In the genomic region with DNA sequence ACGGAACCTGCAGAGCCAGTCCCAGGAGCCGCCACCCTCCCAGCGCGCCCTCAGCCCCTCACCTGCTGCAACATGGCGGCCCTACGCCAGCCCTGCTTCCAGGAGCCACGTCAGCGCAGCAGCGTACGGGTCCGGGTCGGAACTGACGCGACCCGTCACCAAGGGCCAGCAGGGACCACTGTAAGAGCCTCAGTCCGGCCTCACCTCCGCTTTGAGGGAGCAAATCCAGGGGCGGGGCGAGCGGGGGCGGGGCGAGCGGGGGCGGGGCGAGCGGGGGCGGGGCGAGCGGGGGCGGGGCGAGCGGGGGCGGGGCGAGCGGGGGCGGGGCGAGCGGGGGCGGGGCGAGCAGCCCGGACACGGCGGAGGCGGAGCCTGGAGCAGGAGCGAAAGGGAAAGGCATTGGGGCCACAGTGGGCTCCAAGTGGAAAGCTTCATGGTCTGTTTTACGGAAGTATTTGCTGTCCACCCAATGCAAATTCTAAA, we compare ENCODE assay signal across 8 cellular contexts. TPM values are rescaled to one million over a fixed set of nuclear protein-coding genes. Genes with fewer than 3 reads are reported as not detected.
DNase-seq lines count a peak whose midpoint lies in the region; ATAC-seq and TF ChIP-seq lines count a peak whose summit lies in the region.
"Not testable (repeated sequence)": the region's sequence is repeated elsewhere in the genome, so short reads cannot be mapped to it uniquely, and the experiment has no call there.

Gene TVP23C (minus strand): TSS at position 109 of the 483 bp plus-strand sequence. CDS start 35 bp downstream, at position 74.

- not testable (repeated sequence) for BruUV-seq in Calu3 (replicated peaks; lab: Mats Ljungman, UMichigan)

- H3K27ac Mint-ChIP-seq in Calu3 (ENCODE audit: unreplicated experiment), result peak within 1 kb of the TSS; percentile 92
- H3K27ac Mint-ChIP-seq in activated T-helper 1 cell treated with anti-CD3 and anti-CD28 coated beads, Interleukin-12 subunit alpha, Interleukin-12 subunit beta, Interleukin-2, Interleukin-4 antibody, amounts not matched to agents 30 ng/mL and 10 ng/mL and 1 ng/mL, durations not matched to agents 14 hours and 24 hours and 36 hours, result peak within 1 kb of the TSS; percentile 97

- peak within 1 kb of the TSS; percentile 90 for H3K9ac ChIP-seq in HUES64 (ENCODE audit: low read depth, low read length)
- H3K9ac ChIP-seq in muscle layer of colon (ENCODE audit: low read length), result not testable (repeated sequence)

- under 1% methylated on average over 38 of the region's 46 CpGs for WGBS in HUES64

- H3K4me3 ChIP-seq in HUES64 (ENCODE audit: low read length) (peak within 1 kb of the TSS; percentile 72), RWPE2 (ENCODE audit: severe bottlenecking) (peak within 1 kb of the TSS; percentile 71), muscle layer of colon (ENCODE audit: low read depth in 1 of 2, low read length in 2 of 2) (peak within 1 kb of the TSS; percentile 35 to 50)

- peak within 1 kb of the TSS; percentile 95 for H3K4me3 Mint-ChIP-seq in Calu3 (ENCODE audit: low read depth, unreplicated experiment)
- H3K4me3 Mint-ChIP-seq in activated T-helper 1 cell treated with anti-CD3 and anti-CD28 coated beads, Interleukin-12 subunit alpha, Interleukin-12 subunit beta, Interleukin-2, Interleukin-4 antibody, amounts not matched to agents 30 ng/mL and 10 ng/mL and 1 ng/mL, durations not matched to agents 14 hours and 24 hours and 36 hours, result peak within 1 kb of the TSS; percentile 98

- H3K9me3 Mint-ChIP-seq in Calu3 (ENCODE audit: low read depth, unreplicated experiment); activated T-helper 1 cell treated with anti-CD3 and anti-CD28 coated beads, Interleukin-12 subunit alpha, Interleukin-12 subunit beta, Interleukin-2, Interleukin-4 antibody, amounts not matched to agents 30 ng/mL and 10 ng/mL and 1 ng/mL, durations not matched to agents 14 hours and 24 hours and 36 hours: not testable (repeated sequence)

- H3K9me3 ChIP-seq in HUES64 (ENCODE audit: insufficient read depth, low read depth, low read length); RWPE2 (ENCODE audit: severe bottlenecking); muscle layer of colon (ENCODE audit: low read length): not testable (repeated sequence)

- H3K27ac ChIP-seq in HUES64 (ENCODE audit: low read depth, low read length), result peak within 1 kb of the TSS; percentile 80; the same call in 1 of the 2 replicates
- H3K27ac ChIP-seq in RWPE2 (ENCODE audit: poor library complexity, severe bottlenecking); muscle layer of colon (ENCODE audit: low read depth, low read length): not testable (repeated sequence)

- CTCF ChIA-PET in Calu3 (lab: Charles Lee), result not testable (repeated sequence)

- DNase-seq in Calu3 (peak; percentile 59), RWPE2 (ENCODE audit: low spot score) (peak; percentile 87), fibroblast of gingiva (ENCODE audit: low read depth) (peak; percentile 68)
- peak; percentile 66 for DNase-seq in activated T-helper 1 cell treated with anti-CD3 and anti-CD28 coated beads, Interleukin-12 subunit alpha, Interleukin-12 subunit beta, Interleukin-2, Interleukin-4 antibody, amounts not matched to agents 30 ng/mL and 10 ng/mL and 1 ng/mL, durations not matched to agents 14 hours and 24 hours and 36 hours (ENCODE audit: low spot score)
- peak; percentile 23 to 45 for DNase-seq in stimulated activated CD8-positive, alpha-beta memory T cell treated with anti-CD3 and anti-CD28 coated beads, Interleukin-4, amount 100 ng/mL, for 1 hour (ENCODE audit: low read depth in 2 of 2, low spot score in 1 of 2)

- H3K36me3 ChIP-seq in HUES64 (ENCODE audit: insufficient read depth, low read length); RWPE2 (ENCODE audit: low read depth); muscle layer of colon (ENCODE audit: insufficient read depth, low read length): not testable (repeated sequence)

- TF ChIP-seq CTCF in Calu3 (IDR thresholded peaks at IDR 0.05; ENCODE audit: unreplicated experiment); RWPE2 (IDR thresholded peaks at IDR 0.05; ENCODE audit: poor library complexity, severe bottlenecking): not testable (repeated sequence)

- ATAC-seq in GM21619 (IDR thresholded peaks at IDR 0.05; ENCODE audit: unreplicated experiment), result peak; percentile 86
- peak; percentile 96 for ATAC-seq in RWPE2 (ENCODE audit: low read depth)

- H3K4me1 Mint-ChIP-seq in Calu3 (ENCODE audit: low read depth, unreplicated experiment); activated T-helper 1 cell treated with anti-CD3 and anti-CD28 coated beads, Interleukin-12 subunit alpha, Interleukin-12 subunit beta, Interleukin-2, Interleukin-4 antibody, amounts not matched to agents 30 ng/mL and 10 ng/mL and 1 ng/mL, durations not matched to agents 14 hours and 24 hours and 36 hours (ENCODE audit: low read depth): not testable (repeated sequence)

- H3K27me3 Mint-ChIP-seq in Calu3 (ENCODE audit: unreplicated experiment); activated T-helper 1 cell treated with anti-CD3 and anti-CD28 coated beads, Interleukin-12 subunit alpha, Interleukin-12 subunit beta, Interleukin-2, Interleukin-4 antibody, amounts not matched to agents 30 ng/mL and 10 ng/mL and 1 ng/mL, durations not matched to agents 14 hours and 24 hours and 36 hours (ENCODE audit: insufficient read depth): not testable (repeated sequence)

- not testable (repeated sequence) for H3K4me1 ChIP-seq in HUES64 (ENCODE audit: insufficient read depth, low read length); RWPE2 (ENCODE audit: insufficient read depth, poor library complexity, severe bottlenecking); muscle layer of colon (ENCODE audit: insufficient read depth, low read length)

- not testable (repeated sequence) for H3K36me3 Mint-ChIP-seq in Calu3 (ENCODE audit: insufficient read depth, unreplicated experiment); activated T-helper 1 cell treated with anti-CD3 and anti-CD28 coated beads, Interleukin-12 subunit alpha, Interleukin-12 subunit beta, Interleukin-2, Interleukin-4 antibody, amounts not matched to agents 30 ng/mL and 10 ng/mL and 1 ng/mL, durations not matched to agents 14 hours and 24 hours and 36 hours (ENCODE audit: low read depth)

- intact Hi-C loops in Calu3 (cut with micrococcal nuclease; ENCODE audit: unreplicated experiment); activated T-helper 1 cell treated with anti-CD3 and anti-CD28 coated beads, Interleukin-12 subunit alpha, Interleukin-12 subunit beta, Interleukin-2, Interleukin-4 antibody, amounts not matched to agents 30 ng/mL and 10 ng/mL and 1 ng/mL, durations not matched to agents 14 hours and 24 hours and 36 hours (cut with micrococcal nuclease): not testable (repeated sequence)

- not testable (repeated sequence) for H3K27me3 ChIP-seq in HUES64 (ENCODE audit: insufficient read depth, low read length); RWPE2 (ENCODE audit: insufficient read depth, poor library complexity, severe bottlenecking); muscle layer of colon (ENCODE audit: control insufficient read depth in 1 of 2, insufficient read depth in 2 of 2, low read length in 2 of 2)

RNA-seq across cellular contexts. Expression of gene TVP23C, which starts in this region (rescaled TPM):
- total RNA-seq in Calu3 (2022), result 7.4 and 7.7 TPM in 2 replicates
- 5.8 TPM for polyA plus RNA-seq in HUES64 (2013, experiment 1 of 2)
- 9.3 TPM for polyA plus RNA-seq in HUES64 (2013, experiment 2 of 2)
- total RNA-seq in activated T-helper 1 cell treated with anti-CD3 and anti-CD28 coated beads, Interleukin-12 subunit alpha, Interleukin-12 subunit beta, Interleukin-2, Interleukin-4 antibody, amounts not matched to agents 30 ng/mL and 10 ng/mL and 1 ng/mL, durations not matched to agents 14 hours and 24 hours and 36 hours, result 8.9 and 10.8 TPM in 2 replicates

Comparison
In these comparisons a context has a peak if more than half of its experiments do, and no peak if none do; other contexts are left out.
1. DNase-seq: peak in every context shown above with its lines; median percentile 87 in RWPE2; 68 in fibroblast of gingiva; 66 in activated T-helper 1 cell treated with anti-CD3 and anti-CD28 coated beads, Interleukin-12 subunit alpha, Interleukin-12 subunit beta, Interleukin-2, Interleukin-4 antibody, amounts not matched to agents 30 ng/mL and 10 ng/mL and 1 ng/mL, durations not matched to agents 14 hours and 24 hours and 36 hours; 59 in Calu3; 34 in stimulated activated CD8-positive, alpha-beta memory T cell treated with anti-CD3 and anti-CD28 coated beads, Interleukin-4, amount 100 ng/mL, for 1 hour.